1 cellular context compared by ENCODE assay signal in the genomic region with DNA sequence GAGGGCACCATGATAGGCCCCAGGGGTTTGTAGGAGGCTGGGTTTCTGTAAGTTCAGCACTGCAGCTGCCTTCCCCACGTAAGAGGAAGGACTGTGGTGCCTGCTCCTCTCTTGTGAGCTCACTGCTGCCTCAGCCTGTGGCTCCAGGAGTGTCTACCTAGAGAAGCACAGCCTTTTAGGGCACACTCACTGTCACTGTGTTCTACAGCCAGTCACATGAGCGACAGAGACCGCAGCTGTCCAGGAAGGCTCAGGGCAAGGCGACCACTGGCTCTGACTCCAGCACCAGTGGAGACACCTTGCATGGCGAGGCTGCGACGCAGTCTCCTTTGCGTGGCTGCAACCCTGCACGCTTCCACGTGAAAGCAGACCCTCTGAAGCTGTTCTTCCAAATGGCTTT.
TF ChIP-seq lines count a peak whose summit lies in the region.

No MANE protein-coding gene starts in this region.

TF ChIP-seq in HepG2, 621 proteins besides CTCF, POLR2A, EP300 and RAD21 (continued from another document):
- TF ChIP-seq ZNF143 (CRISPR knock-in tag; IDR thresholded peaks at IDR 0.05): no peak
